Comparison of ENCODE assay signal across 10 cellular contexts in the genomic region with DNA sequence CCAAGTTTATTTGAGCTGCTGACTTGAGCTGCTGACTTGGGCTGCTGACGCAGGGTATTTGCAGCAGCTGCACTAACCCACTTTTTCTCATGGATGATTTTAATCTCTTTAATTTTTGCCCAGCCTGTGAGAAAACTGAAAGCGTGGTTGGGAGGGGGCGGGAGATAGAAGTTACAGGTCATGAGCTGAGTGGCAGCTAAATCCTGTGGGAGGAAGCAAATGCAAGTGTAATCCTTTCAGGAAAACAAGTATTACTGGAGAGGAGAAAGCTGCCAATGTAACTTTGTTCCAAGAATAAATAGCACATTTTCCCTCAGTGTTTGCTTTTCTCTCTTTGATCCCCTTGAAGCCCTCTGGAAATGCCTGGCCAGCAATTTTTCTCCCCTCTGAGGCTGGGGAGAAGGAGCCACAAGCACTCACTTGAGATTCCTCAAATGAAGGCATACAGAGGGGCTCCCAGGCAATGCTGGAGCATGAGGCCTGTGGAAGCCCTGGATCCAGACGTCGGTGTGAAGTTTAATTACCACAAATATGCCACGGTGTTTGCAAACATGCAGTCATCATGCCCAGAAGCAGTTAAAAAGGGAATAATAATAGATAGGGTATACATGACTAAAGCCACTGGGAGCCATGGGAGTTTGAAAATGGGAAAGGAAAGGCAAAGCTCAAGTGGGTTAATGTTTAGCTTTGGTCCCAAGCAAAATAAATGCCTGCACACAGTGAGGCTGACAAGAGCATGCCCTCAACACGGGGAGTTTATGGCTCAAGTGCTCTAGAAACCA. TPM values are rescaled to one million over a fixed set of nuclear protein-coding genes. Genes with fewer than 3 reads are reported as not detected.
DNase-seq lines count a peak whose midpoint lies in the region; TF ChIP-seq lines count a peak whose summit lies in the region.
"Had no signal": no experiment of that assay in that cellular context is flagged by ENCODE, and none has a peak within 500 bp of the region (broad histone marks: within the 10 kb centered on the region; RNA-seq: fewer than 3 reads in every experiment).

No MANE protein-coding gene starts in this region.

- peak overlapping the region; percentile 19 for H3K4me3 Mint-ChIP-seq in osteocyte (ENCODE audit: unreplicated experiment)
- no peak overlapping the region for H3K4me3 Mint-ChIP-seq in immature natural killer cell

- H3K27ac Mint-ChIP-seq in osteocyte (ENCODE audit: unreplicated experiment) (peak overlapping the region; percentile 87), immature natural killer cell (no peak overlapping the region)

- DNase-seq in COLO829 (ENCODE audit: low spot score) (peak; percentile 35), NCI-H82 treated with DMSO at 0.1 percent for 48 hours (lab: John Stamatoyannopoulos, UW; ENCODE audit: unreplicated experiment) (peak; percentile 34), fibroblast of villous mesenchyme (ENCODE audit: low read depth) (peak; percentile 67), osteocyte (ENCODE audit: extremely low spot score, unreplicated experiment) (no peak), NCI-H2107 treated with DMSO at 0.1 percent for 48 hours (lab: John Stamatoyannopoulos, UW; ENCODE audit: unreplicated experiment) (no peak), AML-193 (lab: John Stamatoyannopoulos, UW) (no peak), immature natural killer cell (no peak), cerebellar cortex (ENCODE audit: low spot score) (no peak)
- DNase-seq: activated CD8-positive, alpha-beta memory T cell treated with anti-CD3 and anti-CD28 coated beads for 24 hours; NCI-H1694 treated with DMSO at 0.1 percent for 48 hours had no signal

- H3K9me3 Mint-ChIP-seq in osteocyte (ENCODE audit: unreplicated experiment) (no peaks in the 10 kb centered on the region), immature natural killer cell (peaks cover 0 to 2% (median 0%) of the 10 kb centered on the region in 6 donors)

- H3K36me3 Mint-ChIP-seq in osteocyte (ENCODE audit: unreplicated experiment) (no peaks in the 10 kb centered on the region), immature natural killer cell (no peaks in the 10 kb centered on the region)

- TF ChIP-seq CTCF in fibroblast of villous mesenchyme (IDR thresholded peaks at IDR 0.05; ENCODE audit: insufficient read depth, low read depth, low read length) (no peak), osteocyte (IDR thresholded peaks at IDR 0.05) (no peak)

- H3K27me3 Mint-ChIP-seq in osteocyte (ENCODE audit: unreplicated experiment) (no peaks in the 10 kb centered on the region), immature natural killer cell (ENCODE audit: low read depth in 3 of 3) (peaks cover 0 to 16% (median 5%) of the 10 kb centered on the region in 3 donors)

- peaks cover 44% of the 10 kb centered on the region for H3K4me1 Mint-ChIP-seq in osteocyte (ENCODE audit: unreplicated experiment)
- no peaks in the 10 kb centered on the region for H3K4me1 Mint-ChIP-seq in immature natural killer cell

- no peak overlapping the region for H3K4me3 ChIP-seq in fibroblast of villous mesenchyme (ENCODE audit: low read depth, low read length)

RNA-seq across cellular contexts. Expression of a gene that starts 10.4 kb away (rescaled TPM):
- total RNA-seq in fibroblast of villous mesenchyme = 44.9 and 48.3 TPM in 2 replicates
- total RNA-seq in osteocyte = 30.7 and 33.5 TPM in 2 replicates
- not detected for polyA plus RNA-seq in immature natural killer cell

Comparison
In these comparisons a context has a peak if more than half of its experiments do, and no peak if none do; other contexts are left out.
1. DNase-seq: peak in COLO829 (single experiment), NCI-H82 treated with DMSO at 0.1 percent for 48 hours (single experiment) and fibroblast of villous mesenchyme (single experiment); none in osteocyte (single experiment), NCI-H2107 treated with DMSO at 0.1 percent for 48 hours (single experiment), AML-193 (0 of 2), immature natural killer cell (0 of 3) and cerebellar cortex (single experiment).